ENCODE assay signal across 23 cellular contexts in the genomic region with DNA sequence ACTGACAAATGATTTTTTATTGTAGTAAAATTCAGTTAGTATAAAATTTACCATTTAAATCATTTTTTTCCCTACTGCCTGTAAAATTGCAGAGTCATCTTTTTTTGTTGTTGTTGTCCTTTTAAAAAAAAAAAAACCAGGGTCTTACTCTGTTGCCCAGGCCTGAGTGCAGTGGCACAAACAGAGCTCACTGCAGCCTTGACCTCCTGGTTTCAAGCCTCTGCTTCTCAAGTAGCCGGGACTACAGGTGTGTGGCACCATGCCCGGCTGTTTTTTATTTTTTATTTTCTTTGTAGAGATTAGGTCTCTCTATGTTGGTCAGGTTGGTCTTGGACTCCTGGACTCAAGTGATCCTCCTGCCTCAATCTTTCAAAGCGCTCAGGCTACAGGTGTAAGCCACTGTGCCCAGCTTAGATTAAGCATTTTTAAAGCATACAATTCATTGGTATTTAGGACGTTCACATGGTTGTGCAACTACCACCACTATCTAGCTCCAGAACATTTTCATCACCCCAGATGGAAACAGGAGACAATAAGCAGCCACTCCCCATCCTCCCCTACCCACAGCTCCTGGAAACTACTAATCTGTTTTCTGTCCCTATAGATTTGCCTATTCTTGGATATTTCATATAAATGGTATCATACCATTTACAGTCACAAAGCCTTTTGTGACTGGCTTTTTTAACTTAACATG. TPM values are rescaled to one million over a fixed set of nuclear protein-coding genes. Genes with fewer than 3 reads are reported as not detected.
A peak's percentile ranks its signal among the peaks of the same experiment; 100 is the strongest.
DNase-seq lines count a peak whose midpoint lies in the region; ATAC-seq and TF ChIP-seq lines count a peak whose summit lies in the region.
"Had no signal": no experiment of that assay in that cellular context is flagged by ENCODE, and none has a peak within 500 bp of the region (broad histone marks: within the 10 kb centered on the region; RNA-seq: fewer than 3 reads in every experiment).

No MANE protein-coding gene starts in this region.

- no peak overlapping the region for H4K91ac ChIP-seq in mesenchymal stem cell (ENCODE audit: low read length)

- CTCF ChIA-PET in PC-9 (lab: Charles Lee), result no interaction called here

- no peak overlapping the region for H2BK12ac ChIP-seq in mesenchymal stem cell (ENCODE audit: low read length in 2 of 2)

- H3K4me2 ChIP-seq in PC-9 (peak overlapping the region; percentile 26; the same call in 1 of the 2 replicates), mesenchymal stem cell (ENCODE audit: low read length, poor library complexity, severe bottlenecking) (no peak overlapping the region)

- no peak overlapping the region for H2BK120ac ChIP-seq in mesenchymal stem cell (ENCODE audit: low read depth, low read length)

- no peaks in the 10 kb centered on the region; the same call in 1 of the 2 replicates for H3F3A ChIP-seq in PC-9 (ENCODE audit: insufficient read depth, low read depth)

- no peak overlapping the region for H3K18ac ChIP-seq in mesenchymal stem cell (ENCODE audit: low read depth in 1 of 2, low read length in 2 of 2)

- WGBS in mesenchymal stem cell, result 79% methylated on average over 4 of the region's 4 CpGs

- no peak for TF ChIP-seq POLR2A in erythroblast (IDR thresholded peaks at IDR 0.05; ENCODE audit: low read length)

- H2BK5ac ChIP-seq in mesenchymal stem cell (ENCODE audit: low read depth, low read length, poor library complexity, severe bottlenecking), result no peak overlapping the region

- H3K27me3 ChIP-seq in ACC112 (ENCODE audit: insufficient read depth, low read length) (no peaks in the 10 kb centered on the region), PC-9 (ENCODE audit: insufficient read depth, low read depth) (no peaks in the 10 kb centered on the region), mesenchymal stem cell (ENCODE audit: control insufficient read depth in 1 of 2, insufficient read depth in 1 of 2, low read length in 2 of 2) (no peaks in the 10 kb centered on the region)
- H3K27me3 ChIP-seq: cardiac muscle cell, neutrophil, upper lobe of right lung had no signal

- H3K9me3 ChIP-seq in PC-9 (ENCODE audit: insufficient read depth, low read depth) (peaks cover 3% of the 10 kb centered on the region; the same call in 1 of the 2 replicates), mesenchymal stem cell (ENCODE audit: control insufficient read depth, low read length) (no peaks in the 10 kb centered on the region)
- H3K9me3 ChIP-seq: neutrophil, upper lobe of right lung had no signal

- H4K20me1 ChIP-seq in PC-9 (ENCODE audit: insufficient read depth), result no peaks in the 10 kb centered on the region

- peak in 1 of 2 experiments; percentile 38 for DNase-seq in PC-9
- peak; percentile 89 to 94 for DNase-seq in erythroblast (lab: John Stamatoyannopoulos, UW)
- DNase-seq in mesenchymal stem cell, result peak; percentile 49
- no peak for DNase-seq in AG08396 (ENCODE audit: low spot score)
- DNase-seq in effector CD8-positive, alpha-beta T cell (lab: John Stamatoyannopoulos, UW), result no peak
- DNase-seq in activated effector memory CD4-positive, alpha-beta T cell treated with Interleukin-2 at 50 U/mL for 16 hours, result no peak
- DNase-seq: activated CD4-positive, alpha-beta T cell treated with anti-CD3 and anti-CD28 coated beads for 36 hours; activated naive CD4-positive, alpha-beta T cell treated with anti-CD3 and anti-CD28 coated beads, Interleukin-2, amount 50 U/mL, for 16 hours; CD4-positive, alpha-beta memory T cell; endodermal cell; glutamatergic neuron; H7; islet precursor cell; midbrain; NCI-H1092 treated with DMSO at 0.1 percent for 48 hours; NCI-H345; T-helper 17 cell; upper lobe of right lung had no signal

- peak overlapping the region; percentile 87 for H3K27ac ChIP-seq in ACC112 (ENCODE audit: low read depth, low read length)
- peak overlapping the region; percentile 47 for H3K27ac ChIP-seq in PC-9
- H3K27ac ChIP-seq in mesenchymal stem cell (ENCODE audit: low read length, poor library complexity, severe bottlenecking), result peak overlapping the region; percentile 42
- H3K27ac ChIP-seq: cardiac muscle cell, neutrophil, upper lobe of right lung had no signal

- H3K4me1 ChIP-seq in ACC112 (ENCODE audit: control insufficient read depth, insufficient read depth, low read length, unreplicated experiment) (peaks cover 38% of the 10 kb centered on the region), PC-9 (replicated peaks; ENCODE audit: insufficient read depth) (peaks cover 31% of the 10 kb centered on the region), mesenchymal stem cell (ENCODE audit: control insufficient read depth, insufficient read depth, low read depth, low read length) (peaks cover 4% of the 10 kb centered on the region)
- H3K4me1 ChIP-seq: upper lobe of right lung had no signal

- no peak overlapping the region for H3K23ac ChIP-seq in mesenchymal stem cell (ENCODE audit: low read length in 2 of 2)

- intact Hi-C loops in PC-9 (cut with micrococcal nuclease; ENCODE audit: unreplicated experiment), result no loop called here

- peak overlapping the region; percentile 26 for H2AK5ac ChIP-seq in mesenchymal stem cell (ENCODE audit: low read length, severe bottlenecking)

- H3K9me2 ChIP-seq in PC-9 (ENCODE audit: insufficient read depth), result no peaks in the 10 kb centered on the region

- BruUV-seq in PC-9 (replicated peaks; lab: Mats Ljungman, UMichigan), result no TSS peak

- no peaks in the 10 kb centered on the region for H3K79me2 ChIP-seq in ACC112 (ENCODE audit: control insufficient read depth, insufficient read depth, low read length, unreplicated experiment)
- H3K79me2 ChIP-seq in PC-9 (ENCODE audit: low read depth), result no peaks in the 10 kb centered on the region

- H3K4me3 ChIP-seq in ACC112 (ENCODE audit: low read depth, low read length) (peak overlapping the region; percentile 29; the same call in 1 of the 2 replicates), PC-9 (no peak overlapping the region), mesenchymal stem cell (ENCODE audit: insufficient read depth in 1 of 2, low read depth in 1 of 2, low read length in 2 of 2) (no peak overlapping the region)
- H3K4me3 ChIP-seq: cardiac muscle cell, upper lobe of right lung had no signal

- no peak for ATAC-seq in HG02610 (IDR thresholded peaks at IDR 0.05; ENCODE audit: unreplicated experiment)
- ATAC-seq: activated CD4-positive, alpha-beta T cell treated with anti-CD3 and anti-CD28 coated beads for 36 hours; stimulated activated memory B cell treated with anti-CD40 and anti-IgM and Interleukin-4, amounts not matched to agents 10 μg/mL and 1 μg/mL and 100 μg/mL, for 72 hours; T-helper 17 cell; upper lobe of right lung had no signal

- H3K4ac ChIP-seq in mesenchymal stem cell (ENCODE audit: low read depth in 1 of 2, low read length in 2 of 2), result no peak overlapping the region

- H3K36me3 ChIP-seq in ACC112 (ENCODE audit: insufficient read depth, low read length), result no peaks in the 10 kb centered on the region
- no peaks in the 10 kb centered on the region for H3K36me3 ChIP-seq in PC-9 (ENCODE audit: low read depth)
- H3K36me3 ChIP-seq in mesenchymal stem cell (ENCODE audit: control insufficient read depth in 1 of 2, insufficient read depth in 2 of 2, low read depth in 1 of 2, low read length in 2 of 2), result peaks cover 0 to 4% of the 10 kb centered on the region in 2 experiments
- H3K36me3 ChIP-seq: cardiac muscle cell, neutrophil, upper lobe of right lung had no signal

- H2AFZ ChIP-seq in ACC112 (ENCODE audit: low read length, unreplicated experiment), result no peak overlapping the region
- H2AFZ ChIP-seq in PC-9, result no peak overlapping the region
- H2AFZ ChIP-seq in mesenchymal stem cell (ENCODE audit: low read depth, low read length), result no peak overlapping the region

- no peak for TF ChIP-seq CTCF in PC-9 (conservative IDR thresholded peaks at IDR 0.05)

- no peak overlapping the region for H4K8ac ChIP-seq in mesenchymal stem cell (ENCODE audit: low read length)

- H2BK15ac ChIP-seq in mesenchymal stem cell (ENCODE audit: low read depth, poor library complexity, severe bottlenecking), result no peak overlapping the region

- peaks cover 2% of the 10 kb centered on the region for H3K79me1 ChIP-seq in mesenchymal stem cell (replicated peaks; ENCODE audit: low read length, poor library complexity, severe bottlenecking)

- no peak overlapping the region for H3K9ac ChIP-seq in mesenchymal stem cell (ENCODE audit: low read length)

- no peak overlapping the region for H3K14ac ChIP-seq in mesenchymal stem cell (ENCODE audit: low read length in 2 of 2)

- POLR2A ChIA-PET in PC-9 (lab: Charles Lee; ENCODE audit: unreplicated experiment), result no interaction called here

RNA-seq across cellular contexts. Expression of gene PGRMC2, which starts 59.7 kb away (rescaled TPM):
- total RNA-seq in PC-9 (2021), result 51.7 and 105 TPM in 2 replicates
- 117 TPM for polyA plus RNA-seq in mesenchymal stem cell (2013, experiment 1 of 2)
- 116 TPM for polyA plus RNA-seq in mesenchymal stem cell (2013, experiment 2 of 2)

Comparison
In these comparisons a context has a peak if more than half of its experiments do, and no peak if none do; other contexts are left out.
1. DNase-seq: peak in erythroblast (2 of 2) and mesenchymal stem cell (single experiment); none in AG08396 (single experiment), effector CD8-positive, alpha-beta T cell (single experiment) and activated effector memory CD4-positive, alpha-beta T cell treated with Interleukin-2 at 50 U/mL for 16 hours (single experiment).
2. Peak in every context shown above with its lines, with median percentiles within 50 percentile points of each other: H3K27ac ChIP-seq.